In the genomic region with DNA sequence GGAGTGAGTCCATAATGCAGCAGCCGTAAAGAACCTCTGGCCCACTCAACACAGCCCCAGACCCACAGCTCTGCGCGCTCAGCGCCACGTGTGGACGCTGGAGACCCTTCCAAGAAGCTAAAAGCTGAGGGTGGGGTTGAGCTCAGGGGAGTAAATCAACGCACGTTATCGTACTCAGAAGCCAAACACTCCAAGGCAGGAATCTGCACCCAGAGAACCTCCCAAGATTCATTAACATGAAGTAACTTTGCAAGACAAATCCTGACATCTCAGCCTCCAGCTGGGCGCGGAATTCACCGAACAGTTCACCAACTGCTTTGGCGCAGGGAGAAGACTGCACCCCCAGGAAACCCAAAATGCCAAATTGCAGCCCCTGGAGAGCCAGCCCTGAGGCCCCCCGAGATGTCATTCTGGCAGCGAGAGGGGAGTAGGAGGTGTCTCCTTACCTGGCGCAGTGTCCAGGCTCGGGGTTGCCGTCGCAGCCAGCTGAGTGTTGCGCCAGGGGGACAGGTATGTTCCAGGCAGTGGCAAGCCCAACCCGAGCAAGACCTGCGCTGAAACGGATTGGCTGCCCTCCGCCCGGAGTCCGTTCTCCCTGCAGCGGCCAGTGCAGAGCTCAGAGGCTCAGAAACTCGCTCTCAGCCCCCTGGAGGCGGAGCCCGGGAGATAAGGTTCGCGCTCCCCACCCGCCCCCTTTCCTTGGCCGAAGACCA, we compare ENCODE assay signal across 2 cellular contexts.
TF ChIP-seq lines count a peak whose summit lies in the region.

TSS of gene COL21A1 (minus strand) at position 640 of the 713 bp plus-strand sequence. CDS start 64,962 bp downstream, outside the sequence.

TF ChIP-seq in SK-N-SH, 30 proteins besides CTCF, POLR2A, EP300 and RAD21 (continued from another document):
- TF ChIP-seq PBX3 (IDR thresholded peaks at IDR 0.05) (no peak), ELF1 (IDR thresholded peaks at IDR 0.05) (no peak)

TF ChIP-seq in SK-N-SH treated with all-trans-retinoic acid at 6 μM for 48 hours, 23 proteins besides CTCF, POLR2A, EP300 and RAD21 (continued from another document):
- TF ChIP-seq, protein P1, sequence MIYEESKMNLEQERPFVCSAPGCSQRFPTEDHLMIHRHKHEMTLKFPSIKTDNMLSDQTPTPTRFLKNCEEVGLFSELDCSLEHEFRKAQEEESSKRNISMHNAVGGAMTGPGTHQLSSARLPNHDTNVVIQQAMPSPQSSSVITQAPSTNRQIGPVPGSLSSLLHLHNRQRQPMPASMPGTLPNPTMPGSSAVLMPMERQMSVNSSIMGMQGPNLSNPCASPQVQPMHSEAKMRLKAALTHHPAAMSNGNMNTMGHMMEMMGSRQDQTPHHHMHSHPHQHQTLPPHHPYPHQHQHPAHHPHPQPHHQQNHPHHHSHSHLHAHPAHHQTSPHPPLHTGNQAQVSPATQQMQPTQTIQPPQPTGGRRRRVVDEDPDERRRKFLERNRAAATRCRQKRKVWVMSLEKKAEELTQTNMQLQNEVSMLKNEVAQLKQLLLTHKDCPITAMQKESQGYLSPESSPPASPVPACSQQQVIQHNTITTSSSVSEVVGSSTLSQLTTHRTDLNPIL (CRISPR knock-in tag; IDR thresholded peaks at IDR 0.05; ENCODE audit: low read depth): no peak
- TF ChIP-seq CSDC2 (CRISPR knock-in tag; IDR thresholded peaks at IDR 0.05) (no peak), POU6F1 (CRISPR knock-in tag; IDR thresholded peaks at IDR 0.05; ENCODE audit: borderline replicate concordance, low read depth) (no peak), ESRRG (CRISPR knock-in tag; IDR thresholded peaks at IDR 0.05) (no peak), ZC3H10 (CRISPR knock-in tag; IDR thresholded peaks at IDR 0.05) (no peak), GLIS3 (CRISPR knock-in tag; IDR thresholded peaks at IDR 0.05) (no peak)
